In the genomic region with DNA sequence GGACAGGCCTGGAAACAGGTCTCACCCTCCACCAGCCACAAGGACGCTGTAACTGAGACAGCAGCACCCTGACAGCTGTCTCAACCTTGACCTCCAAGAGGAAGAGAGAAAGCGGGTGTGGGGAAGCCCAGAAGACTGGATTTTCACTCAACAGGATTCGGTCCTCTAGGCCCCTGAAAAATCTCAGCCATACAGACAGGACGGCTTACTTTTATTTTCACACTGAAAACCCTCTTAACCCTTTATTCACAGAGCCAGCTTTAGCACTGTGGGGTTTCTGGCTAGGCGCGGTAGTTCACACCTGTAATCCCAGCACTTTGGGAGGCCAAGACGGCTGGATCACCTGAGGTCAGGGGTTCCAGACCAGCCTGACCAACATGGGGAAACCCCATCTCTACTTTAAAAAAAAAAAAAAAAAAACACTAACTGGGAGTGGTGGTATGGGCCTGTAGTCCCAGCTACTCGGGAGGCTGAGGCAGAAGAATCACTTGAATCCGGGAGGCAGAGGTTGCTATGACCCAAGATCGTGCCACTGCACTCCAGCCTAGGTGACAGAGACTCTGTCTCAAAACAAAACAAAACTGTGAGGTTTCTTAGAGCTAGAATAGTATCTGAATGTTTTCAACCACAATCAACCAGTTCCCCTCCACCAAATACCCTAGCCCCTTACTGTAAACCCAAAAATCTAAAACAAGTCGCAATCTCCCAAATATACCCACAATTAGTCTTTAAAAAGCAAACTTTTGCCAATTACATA, we compare ENCODE assay signal across 9 cellular contexts. TPM values are rescaled to one million over a fixed set of nuclear protein-coding genes. Genes with fewer than 3 reads are reported as not detected.
DNase-seq lines count a peak whose midpoint lies in the region; ATAC-seq, FAIRE-seq and TF ChIP-seq lines count a peak whose summit lies in the region.
"Had no signal": no experiment of that assay in that cellular context is flagged by ENCODE, and none has a peak within 500 bp of the region (broad histone marks: within the 10 kb centered on the region; RNA-seq: fewer than 3 reads in every experiment).

No MANE protein-coding gene starts in this region.

- peaks cover 77% of the 10 kb centered on the region for H3K4me1 Mint-ChIP-seq in WTC11
- peaks cover 76 to 81% of the 10 kb centered on the region in 2 donors for H3K4me1 Mint-ChIP-seq in natural killer cell treated with Interleukin-12 subunit alpha and Interleukin-12 subunit beta and Interleukin-15 and Interleukin-18, amount 100 ng/mL, for 72 hours (ENCODE audit: low read depth in 2 of 2)

- no peaks in the 10 kb centered on the region for H3K9me2 ChIP-seq in DOHH2 (replicated peaks; ENCODE audit: control insufficient read depth, low read length)

- H3K27ac ChIP-seq in DOHH2 (ENCODE audit: low read depth, low read length) (no peak overlapping the region), dorsolateral prefrontal cortex (no peak overlapping the region), kidney (ENCODE audit: low read depth in 2 of 2, low read length in 2 of 2) (no peak overlapping the region)
- H3K27ac ChIP-seq: SJSA1 had no signal

- peak overlapping the region; percentile 73 for H3K27ac Mint-ChIP-seq in WTC11
- H3K27ac Mint-ChIP-seq in natural killer cell treated with Interleukin-12 subunit alpha and Interleukin-12 subunit beta and Interleukin-15 and Interleukin-18, amount 100 ng/mL, for 72 hours: peak overlapping the region; percentile 66 to 89

- CTCF ChIA-PET in WTC11 (lab: Charles Lee): interaction anchor here (0.6 to 1.4 kb wide), 4 partner anchors 10 to 151 kb away, joined by 3 to 4 read pairs (median 3); no protein-coding TSS in a partner anchor

- FAIRE-seq in kidney (lab: Jason Lieb, UNC): no peak

- intact Hi-C loops in dorsolateral prefrontal cortex (cut with DNase I): loop anchor here in 1 of 2 donors (5.0 to 10.0 kb wide), 2 partner anchors 110 to 153 kb away; no protein-coding TSS in a partner anchor
- intact Hi-C loops in kidney (cut with DNase I): no loop called here

- H3K9me3 ChIP-seq in DOHH2 (ENCODE audit: control insufficient read depth, insufficient read depth, low read length) (no peaks in the 10 kb centered on the region), kidney (ENCODE audit: control insufficient read depth in 1 of 2, low read length in 2 of 2) (no peaks in the 10 kb centered on the region)
- H3K9me3 ChIP-seq: SJSA1 had no signal

- POLR2A ChIA-PET in WTC11 (lab: Charles Lee): interaction anchor here (0.7 kb wide), 2 partner anchors 14 to 874 kb away, joined by 3 to 7 read pairs; no protein-coding TSS in a partner anchor

- no peaks in the 10 kb centered on the region for H3K27me3 Mint-ChIP-seq in WTC11 (ENCODE audit: low read depth)
- no peaks in the 10 kb centered on the region for H3K27me3 Mint-ChIP-seq in natural killer cell treated with Interleukin-12 subunit alpha and Interleukin-12 subunit beta and Interleukin-15 and Interleukin-18, amount 100 ng/mL, for 72 hours

- in situ Hi-C loops in ACHN (cut with HindIII; ENCODE audit: low pct_ligation_motif_present, low pct_unique_long_range_greater_than_20kb, low sequenced_read_pairs): no loop called here

- DNase-seq in WTC11 (ENCODE audit: low spot score) (no peak), dorsolateral prefrontal cortex (no peak), kidney (no peak), NCI-H226 (no peak), ACHN (no peak)
- DNase-seq in natural killer cell treated with Interleukin-12 subunit alpha and Interleukin-12 subunit beta and Interleukin-15 and Interleukin-18, amount 100 ng/mL, for 72 hours (ENCODE audit: low spot score): no peak

- H4K20me1 ChIP-seq in DOHH2 (ENCODE audit: control insufficient read depth, insufficient read depth, low read depth, low read length): peaks cover 71% of the 10 kb centered on the region

- H3K9me3 Mint-ChIP-seq in WTC11: no peaks in the 10 kb centered on the region
- H3K9me3 Mint-ChIP-seq in natural killer cell treated with Interleukin-12 subunit alpha and Interleukin-12 subunit beta and Interleukin-15 and Interleukin-18, amount 100 ng/mL, for 72 hours: no peaks in the 10 kb centered on the region

- no peak for TF ChIP-seq CTCF in DOHH2 (IDR thresholded peaks at IDR 0.05; ENCODE audit: low read depth, low read length, poor library complexity, severe bottlenecking)
- no peak for TF ChIP-seq CTCF in WTC11 (IDR thresholded peaks at IDR 0.05)
- TF ChIP-seq CTCF in dorsolateral prefrontal cortex (IDR thresholded peaks at IDR 0.05 in 54 of 56, conservative IDR thresholded peaks at IDR 0.05 in 2 of 56; ENCODE audit: low read depth in 1 of 56, partially characterized antibody in 56 of 56): no peak
- no peak for TF ChIP-seq CTCF in kidney (IDR thresholded peaks at IDR 0.05; ENCODE audit: borderline replicate concordance, extremely low read depth, insufficient read depth)

- no peak overlapping the region for H3K9ac ChIP-seq in kidney (ENCODE audit: low read length in 2 of 2)

- H3K36me3 ChIP-seq in DOHH2 (ENCODE audit: control insufficient read depth, low read length): peaks cover 33% of the 10 kb centered on the region
- no peaks in the 10 kb centered on the region for H3K36me3 ChIP-seq in kidney (ENCODE audit: control insufficient read depth in 1 of 2, insufficient read depth in 2 of 2, low read length in 2 of 2)

- 0 out of 2 replicates have a peak overlapping the region, but pooled peaks have one; percentile 16 for H3K4me3 ChIP-seq in DOHH2 (ENCODE audit: low read length)
- H3K4me3 ChIP-seq in dorsolateral prefrontal cortex: no peak overlapping the region
- no peak overlapping the region for H3K4me3 ChIP-seq in kidney (ENCODE audit: low read length in 2 of 2)
- H3K4me3 ChIP-seq: SJSA1 had no signal

- peak overlapping the region; percentile 47 for H3K4me2 ChIP-seq in DOHH2 (ENCODE audit: low read length)

- no peaks in the 10 kb centered on the region for H3K27me3 ChIP-seq in DOHH2 (ENCODE audit: control insufficient read depth, low read length)
- H3K27me3 ChIP-seq in dorsolateral prefrontal cortex: no peaks in the 10 kb centered on the region
- H3K27me3 ChIP-seq: SJSA1 had no signal

- H3K79me2 ChIP-seq in DOHH2 (ENCODE audit: control insufficient read depth, low read length): peaks cover 97% of the 10 kb centered on the region

- ATAC-seq in HG02610 (IDR thresholded peaks at IDR 0.05; ENCODE audit: unreplicated experiment): peak; percentile 42
- ATAC-seq in WTC11: peak; percentile 8; the same call in 1 of the 2 replicates
- ATAC-seq in natural killer cell treated with Interleukin-12 subunit alpha and Interleukin-12 subunit beta and Interleukin-15 and Interleukin-18, amount 100 ng/mL, for 72 hours: peak; percentile 18 to 40

- H3K4me1 ChIP-seq in DOHH2 (ENCODE audit: control insufficient read depth, low read length): peaks cover 78% of the 10 kb centered on the region
- H3K4me1 ChIP-seq in kidney (ENCODE audit: control insufficient read depth in 1 of 2, insufficient read depth in 1 of 2, low read depth in 1 of 2, low read length in 2 of 2): peaks cover 12 to 25% of the 10 kb centered on the region in 2 donors

- H3F3A ChIP-seq in DOHH2 (ENCODE audit: control insufficient read depth, insufficient read depth): peaks cover 10% of the 10 kb centered on the region

- peak overlapping the region; percentile 36 for H3K4me3 Mint-ChIP-seq in WTC11
- H3K4me3 Mint-ChIP-seq in natural killer cell treated with Interleukin-12 subunit alpha and Interleukin-12 subunit beta and Interleukin-15 and Interleukin-18, amount 100 ng/mL, for 72 hours: peak overlapping the region; percentile 89

- H3K36me3 Mint-ChIP-seq in WTC11: peaks cover 4% of the 10 kb centered on the region
- no peaks in the 10 kb centered on the region for H3K36me3 Mint-ChIP-seq in natural killer cell treated with Interleukin-12 subunit alpha and Interleukin-12 subunit beta and Interleukin-15 and Interleukin-18, amount 100 ng/mL, for 72 hours

TF ChIP-seq in WTC11, 78 proteins besides CTCF, POLR2A, EP300 and RAD21 (continues in another document):
- no peak for TF ChIP-seq ELF4 (CRISPR knock-in tag; IDR thresholded peaks at IDR 0.05; ENCODE audit: low read depth)
- no peak for TF ChIP-seq ZNF317 (CRISPR knock-in tag; IDR thresholded peaks at IDR 0.05; ENCODE audit: borderline replicate concordance, low read depth)
- TF ChIP-seq, protein P1, sequence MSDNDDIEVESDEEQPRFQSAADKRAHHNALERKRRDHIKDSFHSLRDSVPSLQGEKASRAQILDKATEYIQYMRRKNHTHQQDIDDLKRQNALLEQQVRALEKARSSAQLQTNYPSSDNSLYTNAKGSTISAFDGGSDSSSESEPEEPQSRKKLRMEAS (CRISPR knock-in tag; IDR thresholded peaks at IDR 0.05): no peak
- no peak for TF ChIP-seq TP53 (CRISPR knock-in tag; IDR thresholded peaks at IDR 0.05)

RNA-seq across cellular contexts. Expression of a gene that starts 5.3 kb away (rescaled TPM):
- total RNA-seq in WTC11 (2021) (142 to 184 TPM (median 146 TPM) in 3 replicates), dorsolateral prefrontal cortex (100 to 1,000 TPM; 131 to 216 (median 167) TPM), kidney (154 TPM)
- 100 to 1,000 TPM; 197 to 320 TPM for total RNA-seq in natural killer cell treated with Interleukin-12 subunit alpha and Interleukin-12 subunit beta and Interleukin-15 and Interleukin-18, amount 100 ng/mL, for 72 hours
- 36.2 TPM for polyA plus RNA-seq in kidney (ENCODE audit: insufficient read depth, low read depth, low replicate concordance)

RNA-seq across cellular contexts. Expression of a gene that starts 23.1 kb away (rescaled TPM):
- total RNA-seq in WTC11 (2021) (132 to 141 TPM (median 133 TPM) in 3 replicates), dorsolateral prefrontal cortex (100 to 1,000 TPM; 115 to 276 (median 151) TPM), kidney (108 TPM)
- total RNA-seq in natural killer cell treated with Interleukin-12 subunit alpha and Interleukin-12 subunit beta and Interleukin-15 and Interleukin-18, amount 100 ng/mL, for 72 hours: 100 to 1,000 TPM in 1 of 2 donors, 10 to 100 TPM in 1; 88.6 to 188 TPM
- polyA plus RNA-seq in kidney (ENCODE audit: insufficient read depth, low read depth, low replicate concordance): 71.0 TPM
